Comparison of ENCODE assay signal across 8 cellular contexts in genomic region chr6:106525111-106525884, GRCh38.
DNase-seq lines count a peak whose midpoint lies in the region; ATAC-seq, FAIRE-seq and TF ChIP-seq lines count a peak whose summit lies in the region.

No MANE protein-coding gene starts in this region.

- H3K4me2 ChIP-seq in OCI-LY7 (ENCODE audit: low read length) (peak overlapping the region; percentile 98), keratinocyte (ENCODE audit: control insufficient read depth, extremely low read depth, insufficient read depth, low read depth, low read length) (peak overlapping the region; percentile 98)

- no peak overlapping the region for H3K27ac ChIP-seq in HEK293 (ENCODE audit: extremely low read depth, low read depth, low read length)
- peak overlapping the region; percentile 95 for H3K27ac ChIP-seq in OCI-LY7 (ENCODE audit: low read depth, low read length, poor library complexity, severe bottlenecking)
- peak overlapping the region; percentile 99 for H3K27ac ChIP-seq in keratinocyte (ENCODE audit: control insufficient read depth, insufficient read depth, low read length)

- intact Hi-C loops in OCI-LY7 (cut with micrococcal nuclease; ENCODE audit: unreplicated experiment), result loop anchor here (2.0 kb wide), 1 partner anchor 14 kb away; no protein-coding TSS in a partner anchor

- CTCF ChIA-PET in HEK293 (lab: Yijun Ruan, JAX) (interaction anchor here (0.8 to 2.5 kb wide), 4 partner anchors 8 to 78 kb away, joined by 3 to 5 read pairs (median 3); no protein-coding TSS in a partner anchor), OCI-LY7 (lab: Charles Lee; ENCODE audit: unreplicated experiment) (no interaction called here)

- H3K9ac ChIP-seq in keratinocyte (ENCODE audit: control insufficient read depth, extremely low read depth, insufficient read depth, low read length), result peak overlapping the region; percentile 81

- DNase-seq in OCI-LY7 (ENCODE audit: low spot score) (peak; percentile 78), keratinocyte (ENCODE audit: low read depth, low spot score) (no peak), NCI-H82 treated with DMSO at 0.1 percent for 48 hours (lab: John Stamatoyannopoulos, UW; ENCODE audit: unreplicated experiment) (no peak), middle frontal gyrus (ENCODE audit: extremely low spot score, low spot score) (no peak), retina (no peak)
- no peak for DNase-seq in effector CD4-positive, alpha-beta T cell

- BruUV-seq in OCI-LY7 (replicated peaks; lab: Mats Ljungman, UMichigan), result no TSS peak

- no peaks in the 10 kb centered on the region for H3K36me3 ChIP-seq in HEK293 (ENCODE audit: control insufficient read depth in 2 of 2, insufficient read depth in 1 of 2, low read length in 2 of 2)
- peaks cover 71% of the 10 kb centered on the region for H3K36me3 ChIP-seq in OCI-LY7 (ENCODE audit: insufficient read depth, low read length)
- H3K36me3 ChIP-seq in keratinocyte (ENCODE audit: control insufficient read depth in 2 of 2, extremely low read depth in 1 of 2, insufficient read depth in 2 of 2, low read length in 2 of 2), result peaks cover 5 to 14% of the 10 kb centered on the region in 2 experiments

- H3K4me3 ChIP-seq in HEK293 (ENCODE audit: low read depth, low read length), result peak overlapping the region; percentile 8
- H3K4me3 ChIP-seq in OCI-LY7 (ENCODE audit: low read depth, low read length, poor library complexity, severe bottlenecking), result peak overlapping the region; percentile 72
- H3K4me3 ChIP-seq in keratinocyte (ENCODE audit: control insufficient read depth in 2 of 3, extremely low read depth in 1 of 3, insufficient read depth in 2 of 3, low read depth in 1 of 3, low read length in 3 of 3), result peak overlapping the region in 2 of 3 experiments; percentile 68 to 73

- H3K27me3 ChIP-seq in keratinocyte (ENCODE audit: control insufficient read depth, extremely low read depth, insufficient read depth, low read length), result no peaks in the 10 kb centered on the region

- peak; percentile 46 for ATAC-seq in GM18505 (IDR thresholded peaks at IDR 0.05; ENCODE audit: unreplicated experiment)

- TF ChIP-seq CTCF in HEK293 (tag by site-specific recombination; IDR thresholded peaks at IDR 0.05) (no peak), OCI-LY7 (conservative IDR thresholded peaks at IDR 0.05; ENCODE audit: low read length) (no peak), keratinocyte (optimal IDR thresholded peaks at IDR 0.05 in 1 of 3, IDR thresholded peaks at IDR 0.05 in 1 of 3, conservative IDR thresholded peaks at IDR 0.05 in 1 of 3; ENCODE audit: extremely low read depth in 1 of 3, insufficient read depth in 2 of 3, low read length in 3 of 3) (no peak)

- H2AFZ ChIP-seq in OCI-LY7 (ENCODE audit: low read length) (peak overlapping the region; percentile 0; the same call in 1 of the 2 replicates), keratinocyte (ENCODE audit: control insufficient read depth, low read length) (peak overlapping the region; percentile 50)

- no peaks in the 10 kb centered on the region for H3K9me1 ChIP-seq in keratinocyte (ENCODE audit: control insufficient read depth, extremely low read depth, insufficient read depth, low read length)

- H3K9me2 ChIP-seq in OCI-LY7 (ENCODE audit: insufficient read depth, low read length), result no peaks in the 10 kb centered on the region

- peak; percentile 35 for TF ChIP-seq POLR2A in GM18505 (IDR thresholded peaks at IDR 0.05; ENCODE audit: borderline replicate concordance, extremely low read depth, insufficient read depth, insufficient read length)

- peaks cover 7% of the 10 kb centered on the region for H3K4me1 ChIP-seq in HEK293 (ENCODE audit: control insufficient read depth, insufficient read depth, low read length)
- H3K4me1 ChIP-seq in OCI-LY7 (ENCODE audit: insufficient read depth, low read length, poor library complexity, severe bottlenecking), result peaks cover 51% of the 10 kb centered on the region
- peaks cover 54% of the 10 kb centered on the region for H3K4me1 ChIP-seq in keratinocyte (ENCODE audit: control insufficient read depth, extremely low read depth, insufficient read depth, low read length)

- H4K20me1 ChIP-seq in OCI-LY7 (ENCODE audit: insufficient read depth, low read length) (0 out of 2 replicates have a peak, but pooled peaks cover 9% of the 10 kb centered on the region), keratinocyte (ENCODE audit: control insufficient read depth, extremely low read depth, insufficient read depth, low read length) (no peaks in the 10 kb centered on the region)

- dilution Hi-C loops in keratinocyte (cut with MboI; ENCODE audit: extremely low pct_ligation_motif_present, low sequenced_read_pairs), result no loop called here

- POLR2A ChIA-PET in HEK293 (lab: Yijun Ruan, JAX) (interaction anchor here (1.0 kb wide), 1 partner anchor 13 kb away, joined by 3 read pairs; no protein-coding TSS in a partner anchor), OCI-LY7 (lab: Charles Lee) (interaction anchor here (0.6 to 9.0 kb wide), 10 partner anchors 9 to 986 kb away, joined by 3 to 157 read pairs (median 5); no protein-coding TSS in a partner anchor)

- H3K9me3 ChIP-seq in HEK293 (ENCODE audit: control insufficient read depth, insufficient read depth, low read depth, low read length) (no peaks in the 10 kb centered on the region), OCI-LY7 (ENCODE audit: low read length) (no peaks in the 10 kb centered on the region), keratinocyte (ENCODE audit: control insufficient read depth, low read depth, low read length) (no peaks in the 10 kb centered on the region)

- peak; percentile 67 for FAIRE-seq in keratinocyte (lab: Jason Lieb, UNC)

- peaks cover 81% of the 10 kb centered on the region for H3K79me2 ChIP-seq in OCI-LY7 (ENCODE audit: insufficient read depth, low read depth, low read length)
- H3K79me2 ChIP-seq in keratinocyte (ENCODE audit: control insufficient read depth, insufficient read depth, low read length), result peaks cover 60% of the 10 kb centered on the region

TF ChIP-seq in HEK293, 187 proteins besides CTCF, POLR2A, EP300 and RAD21:
- peak; percentile 90 for TF ChIP-seq PRDM6 (tag by site-specific recombination; IDR thresholded peaks at IDR 0.05)
- TF ChIP-seq FEZF1 (tag by site-specific recombination; IDR thresholded peaks at IDR 0.05), result 0 out of 2 replicates have a peak, but pooled peaks have one; percentile 30
- TF ChIP-seq PRDM1 (tag by site-specific recombination; IDR thresholded peaks at IDR 0.05), result peak; percentile 70
- TF ChIP-seq OSR2 (tag by site-specific recombination; IDR thresholded peaks at IDR 0.05), result 0 out of 2 replicates have a peak, but pooled peaks have one; percentile 11
- 0 out of 2 replicates have a peak, but pooled peaks have one; percentile 63 for TF ChIP-seq TRIM28 (IDR thresholded peaks at IDR 0.05; ENCODE audit: borderline replicate concordance, low read length)
- TF ChIP-seq BCL6B (tag by site-specific recombination; IDR thresholded peaks at IDR 0.05), result no peak

Comparison
In these comparisons a context has a peak if more than half of its experiments do, and no peak if none do; other contexts are left out.
1. H3K4me3 ChIP-seq: peak in every context shown above with its lines; median percentile 72 in OCI-LY7; 70 in keratinocyte; 8 in HEK293.